Comparison of ENCODE assay signal across 1 cellular context in the genomic region with DNA sequence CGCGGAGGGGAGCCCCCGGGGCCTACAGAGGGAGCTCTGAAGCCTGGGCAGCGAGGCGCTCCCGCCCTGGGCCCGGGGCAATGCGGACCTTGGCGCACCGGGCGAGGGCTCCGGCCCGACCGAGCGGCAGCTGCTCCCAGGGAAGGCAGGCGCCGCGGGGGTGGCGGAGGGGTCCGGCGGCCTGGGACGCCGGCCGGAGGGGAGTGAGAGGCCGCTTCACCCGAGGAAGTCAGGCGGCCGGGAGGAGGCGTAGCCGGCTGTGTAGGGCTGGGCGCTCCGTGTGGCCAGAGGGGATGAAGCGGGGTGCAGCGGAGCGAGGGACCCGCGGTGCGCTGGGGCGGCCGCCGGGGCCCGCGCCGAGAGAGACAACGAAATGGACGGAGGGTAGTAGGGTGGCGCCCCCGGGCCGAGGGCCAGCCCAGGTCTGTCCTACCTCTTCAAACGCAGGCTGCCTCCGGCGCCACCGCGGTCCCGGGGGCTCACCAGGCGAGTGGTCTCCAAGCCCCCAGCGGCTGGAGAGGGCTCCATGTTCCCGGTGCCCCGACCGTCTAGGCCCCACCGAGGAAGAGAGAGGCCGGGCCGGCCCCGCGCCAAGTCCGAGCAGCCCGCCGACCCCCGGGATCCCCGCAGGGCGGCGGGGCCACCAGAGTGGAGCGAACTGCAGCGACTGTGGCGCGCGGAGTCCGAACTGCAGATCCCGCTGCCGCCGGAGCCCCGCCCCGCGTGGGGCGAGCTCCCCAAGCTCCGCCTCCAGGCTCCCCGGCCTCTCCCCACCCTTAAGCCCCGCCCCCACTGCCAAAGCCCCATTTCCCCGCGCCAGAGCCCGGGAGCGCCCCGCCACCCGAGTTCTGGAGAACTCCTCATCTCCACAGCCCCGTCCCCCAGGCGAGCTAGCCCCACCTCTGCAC.
TF ChIP-seq lines count a peak whose summit lies in the region.

Gene SLC30A3 (minus strand): TSS at position 669 of the 908 bp plus-strand sequence. CDS start 141 bp downstream, at position 528.

TF ChIP-seq in HepG2, 621 proteins besides CTCF, POLR2A, EP300 and RAD21 (continued from another document and continues in another):
- TF ChIP-seq ZNF597 (CRISPR knock-in tag; IDR thresholded peaks at IDR 0.05) (no peak), SYNCRIP (IDR thresholded peaks at IDR 0.05; ENCODE audit: insufficient read depth, low read depth, low read length) (no peak), KDM4B (CRISPR knock-in tag; IDR thresholded peaks at IDR 0.05) (no peak), KDM3A (CRISPR knock-in tag; IDR thresholded peaks at IDR 0.05; ENCODE audit: low read depth) (no peak), ATF7-NPFF (CRISPR knock-in tag; IDR thresholded peaks at IDR 0.05; ENCODE audit: low read depth) (peak; percentile 63; the same call in 1 of the 2 replicates), SMAD1 (CRISPR knock-in tag; IDR thresholded peaks at IDR 0.05; ENCODE audit: borderline replicate concordance, low read depth) (no peak), SMC3 (IDR thresholded peaks at IDR 0.05; ENCODE audit: low read length) (no peak), ZNF569 (CRISPR knock-in tag; IDR thresholded peaks at IDR 0.05; ENCODE audit: borderline replicate concordance) (no peak), ZSCAN30 (CRISPR knock-in tag; IDR thresholded peaks at IDR 0.05) (no peak), ZNF329 (CRISPR knock-in tag; IDR thresholded peaks at IDR 0.05; ENCODE audit: low read depth) (0 out of 2 replicates have a peak, but pooled peaks have one; percentile 44), CENPX (CRISPR knock-in tag; IDR thresholded peaks at IDR 0.05) (no peak), NCOA1 (CRISPR knock-in tag; IDR thresholded peaks at IDR 0.05) (no peak), HOXA7 (CRISPR knock-in tag; IDR thresholded peaks at IDR 0.05) (no peak), HMGXB3 (CRISPR knock-in tag; IDR thresholded peaks at IDR 0.05; ENCODE audit: borderline replicate concordance) (no peak), ZNF792 (CRISPR knock-in tag; IDR thresholded peaks at IDR 0.05) (no peak), ZNF383 (CRISPR knock-in tag; IDR thresholded peaks at IDR 0.05; ENCODE audit: borderline replicate concordance) (no peak), NFATC3 (CRISPR knock-in tag; IDR thresholded peaks at IDR 0.05) (no peak), CREBL2 (CRISPR knock-in tag; IDR thresholded peaks at IDR 0.05; ENCODE audit: borderline replicate concordance) (no peak), ZFP1 (CRISPR knock-in tag; IDR thresholded peaks at IDR 0.05) (no peak), ELF3 (CRISPR knock-in tag; IDR thresholded peaks at IDR 0.05) (no peak), ZNF768 (CRISPR knock-in tag; IDR thresholded peaks at IDR 0.05) (0 out of 2 replicates have a peak, but pooled peaks have one; percentile 41), XRCC5 (optimal IDR thresholded peaks at IDR 0.05; ENCODE audit: low read length) (peak; percentile 6), SKIL (CRISPR knock-in tag; IDR thresholded peaks at IDR 0.05; ENCODE audit: borderline replicate concordance) (no peak), ZNF703 (CRISPR knock-in tag; IDR thresholded peaks at IDR 0.05; ENCODE audit: borderline replicate concordance) (no peak; the same call in 1 of the 2 replicates), ZSCAN20 (CRISPR knock-in tag; IDR thresholded peaks at IDR 0.05; ENCODE audit: borderline replicate concordance) (peak; percentile 48; the same call in 1 of the 2 replicates), ZNF331 (CRISPR knock-in tag; IDR thresholded peaks at IDR 0.05) (no peak), ZNF720 (CRISPR knock-in tag; IDR thresholded peaks at IDR 0.05) (no peak), TGIF2 (CRISPR knock-in tag; IDR thresholded peaks at IDR 0.05) (no peak), PRPF4 (IDR thresholded peaks at IDR 0.05; ENCODE audit: low read depth, low read length, poor library complexity, severe bottlenecking) (no peak), MXD4 (CRISPR knock-in tag; IDR thresholded peaks at IDR 0.05) (no peak)
- TF ChIP-seq, protein P1, sequence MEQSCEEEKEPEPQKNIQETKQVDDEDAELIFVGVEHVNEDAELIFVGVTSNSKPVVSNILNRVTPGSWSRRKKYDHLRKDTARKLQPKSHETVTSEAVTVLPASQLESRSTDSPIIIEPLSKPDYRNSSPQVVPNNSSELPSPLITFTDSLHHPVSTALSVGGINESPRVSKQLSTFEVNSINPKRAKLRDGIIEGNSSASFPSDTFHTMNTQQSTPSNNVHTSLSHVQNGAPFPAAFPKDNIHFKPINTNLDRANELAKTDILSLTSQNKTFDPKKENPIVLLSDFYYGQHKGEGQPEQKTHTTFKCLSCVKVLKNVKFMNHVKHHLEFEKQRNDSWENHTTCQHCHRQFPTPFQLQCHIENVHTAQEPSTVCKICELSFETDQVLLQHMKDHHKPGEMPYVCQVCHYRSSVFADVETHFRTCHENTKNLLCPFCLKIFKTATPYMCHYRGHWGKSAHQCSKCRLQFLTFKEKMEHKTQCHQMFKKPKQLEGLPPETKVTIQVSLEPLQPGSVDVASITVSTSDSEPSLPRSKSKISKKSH (CRISPR knock-in tag; IDR thresholded peaks at IDR 0.05; ENCODE audit: borderline replicate concordance), result no peak; the same call in 1 of the 2 replicates
- TF ChIP-seq, protein P2, sequence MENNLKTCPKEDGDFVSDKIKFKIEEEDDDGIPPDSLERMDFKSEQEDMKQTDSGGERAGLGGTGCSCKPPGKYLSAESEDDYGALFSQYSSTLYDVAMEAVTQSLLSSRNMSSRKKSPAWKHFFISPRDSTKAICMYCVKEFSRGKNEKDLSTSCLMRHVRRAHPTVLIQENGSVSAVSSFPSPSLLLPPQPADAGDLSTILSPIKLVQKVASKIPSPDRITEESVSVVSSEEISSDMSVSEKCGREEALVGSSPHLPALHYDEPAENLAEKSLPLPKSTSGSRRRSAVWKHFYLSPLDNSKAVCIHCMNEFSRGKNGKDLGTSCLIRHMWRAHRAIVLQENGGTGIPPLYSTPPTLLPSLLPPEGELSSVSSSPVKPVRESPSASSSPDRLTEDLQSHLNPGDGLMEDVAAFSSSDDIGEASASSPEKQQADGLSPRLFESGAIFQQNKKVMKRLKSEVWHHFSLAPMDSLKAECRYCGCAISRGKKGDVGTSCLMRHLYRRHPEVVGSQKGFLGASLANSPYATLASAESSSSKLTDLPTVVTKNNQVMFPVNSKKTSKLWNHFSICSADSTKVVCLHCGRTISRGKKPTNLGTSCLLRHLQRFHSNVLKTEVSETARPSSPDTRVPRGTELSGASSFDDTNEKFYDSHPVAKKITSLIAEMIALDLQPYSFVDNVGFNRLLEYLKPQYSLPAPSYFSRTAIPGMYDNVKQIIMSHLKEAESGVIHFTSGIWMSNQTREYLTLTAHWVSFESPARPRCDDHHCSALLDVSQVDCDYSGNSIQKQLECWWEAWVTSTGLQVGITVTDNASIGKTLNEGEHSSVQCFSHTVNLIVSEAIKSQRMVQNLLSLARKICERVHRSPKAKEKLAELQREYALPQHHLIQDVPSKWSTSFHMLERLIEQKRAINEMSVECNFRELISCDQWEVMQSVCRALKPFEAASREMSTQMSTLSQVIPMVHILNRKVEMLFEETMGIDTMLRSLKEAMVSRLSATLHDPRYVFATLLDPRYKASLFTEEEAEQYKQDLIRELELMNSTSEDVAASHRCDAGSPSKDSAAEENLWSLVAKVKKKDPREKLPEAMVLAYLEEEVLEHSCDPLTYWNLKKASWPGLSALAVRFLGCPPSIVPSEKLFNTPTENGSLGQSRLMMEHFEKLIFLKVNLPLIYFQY (CRISPR knock-in tag; IDR thresholded peaks at IDR 0.05; ENCODE audit: borderline replicate concordance), result no peak
- TF ChIP-seq, protein P3, sequence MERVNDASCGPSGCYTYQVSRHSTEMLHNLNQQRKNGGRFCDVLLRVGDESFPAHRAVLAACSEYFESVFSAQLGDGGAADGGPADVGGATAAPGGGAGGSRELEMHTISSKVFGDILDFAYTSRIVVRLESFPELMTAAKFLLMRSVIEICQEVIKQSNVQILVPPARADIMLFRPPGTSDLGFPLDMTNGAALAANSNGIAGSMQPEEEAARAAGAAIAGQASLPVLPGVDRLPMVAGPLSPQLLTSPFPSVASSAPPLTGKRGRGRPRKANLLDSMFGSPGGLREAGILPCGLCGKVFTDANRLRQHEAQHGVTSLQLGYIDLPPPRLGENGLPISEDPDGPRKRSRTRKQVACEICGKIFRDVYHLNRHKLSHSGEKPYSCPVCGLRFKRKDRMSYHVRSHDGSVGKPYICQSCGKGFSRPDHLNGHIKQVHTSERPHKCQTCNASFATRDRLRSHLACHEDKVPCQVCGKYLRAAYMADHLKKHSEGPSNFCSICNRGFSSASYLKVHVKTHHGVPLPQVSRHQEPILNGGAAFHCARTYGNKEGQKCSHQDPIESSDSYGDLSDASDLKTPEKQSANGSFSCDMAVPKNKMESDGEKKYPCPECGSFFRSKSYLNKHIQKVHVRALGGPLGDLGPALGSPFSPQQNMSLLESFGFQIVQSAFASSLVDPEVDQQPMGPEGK (CRISPR knock-in tag; IDR thresholded peaks at IDR 0.05), result peak; percentile 3; the same call in 1 of the 2 replicates
